25 cellular contexts compared by ENCODE assay signal in genomic region chr1:37107153-37107552, GRCh38.
"Had no signal": no experiment of that assay in that cellular context is flagged by ENCODE, and none has a peak within 500 bp of the region (broad histone marks: within the 10 kb centered on the region; RNA-seq: fewer than 3 reads in every experiment).

No MANE protein-coding gene starts in this region.

- H3K9me3 ChIP-seq: neutrophil, pancreas, prostate gland, right lobe of liver, sigmoid colon, thoracic aorta, thyroid gland, tibial nerve, upper lobe of left lung, vagina had no signal

- H3K27me3 ChIP-seq: neutrophil, pancreas, right lobe of liver, sigmoid colon, thyroid gland, tibial nerve, upper lobe of left lung, vagina had no signal

- H3K4me1 Mint-ChIP-seq: naive thymus-derived CD8-positive, alpha-beta T cell; nephron progenitor cell; stimulated activated effector memory CD8-positive, alpha-beta T cell treated with anti-CD3 and anti-CD28 coated beads, Interleukin-12 subunit alpha, Interleukin-12 subunit beta, amount 100 ng/mL, for 72 hours; stimulated activated naive B cell treated with anti-CD40 and anti-IgM and Interleukin-4, amounts not matched to agents 10 μg/mL and 1 μg/mL and 100 μg/mL, for 72 hours had no signal

- DNase-seq: naive thymus-derived CD8-positive, alpha-beta T cell; nephron progenitor cell; pancreas; right cardiac atrium; right lobe of liver; sigmoid colon; stimulated activated CD4-positive, alpha-beta T cell treated with anti-CD3 and anti-CD28 coated beads, Interleukin-15, amount 100 ng/mL, for 24 hours; stimulated activated CD4-positive, alpha-beta T cell treated with anti-CD3 and anti-CD28 coated beads, Interleukin-2, amount 100 ng/mL, for 24 hours; stimulated activated CD4-positive, alpha-beta T cell treated with anti-CD3 and anti-CD28 coated beads, Interleukin-2, amount 100 ng/mL, for 48 hours; stimulated activated CD4-positive, alpha-beta T cell treated with anti-CD3 and anti-CD28 coated beads, Interleukin-4, amount 100 ng/mL, for 24 hours; stimulated activated naive B cell treated with anti-CD40 and anti-IgM and Interleukin-4, amounts not matched to agents 10 μg/mL and 1 μg/mL and 100 μg/mL, for 72 hours; stimulated activated naive CD4-positive, alpha-beta T cell treated with Interleukin-2 at 50 U/mL for 16 hours; stomach; thyroid gland; trophoblast cell; upper lobe of left lung had no signal

- ATAC-seq: naive thymus-derived CD8-positive, alpha-beta T cell; natural killer cell treated with Interleukin-12 subunit alpha and Interleukin-12 subunit beta and Interleukin-15 and Interleukin-18, amount 100 ng/mL, for 72 hours; pancreas; right cardiac atrium; right lobe of liver; stimulated activated effector memory CD8-positive, alpha-beta T cell treated with anti-CD3 and anti-CD28 coated beads, Interleukin-12 subunit alpha, Interleukin-12 subunit beta, amount 100 ng/mL, for 72 hours; stimulated activated naive B cell treated with anti-CD40 and anti-IgM and Interleukin-4, amounts not matched to agents 10 μg/mL and 1 μg/mL and 100 μg/mL, for 72 hours had no signal

- H3K36me3 Mint-ChIP-seq: naive thymus-derived CD8-positive, alpha-beta T cell; natural killer cell treated with Interleukin-12 subunit alpha and Interleukin-12 subunit beta and Interleukin-15 and Interleukin-18, amount 100 ng/mL, for 72 hours; stimulated activated effector memory CD8-positive, alpha-beta T cell treated with anti-CD3 and anti-CD28 coated beads, Interleukin-12 subunit alpha, Interleukin-12 subunit beta, amount 100 ng/mL, for 72 hours; stimulated activated naive B cell treated with anti-CD40 and anti-IgM and Interleukin-4, amounts not matched to agents 10 μg/mL and 1 μg/mL and 100 μg/mL, for 72 hours had no signal

- H3K27ac ChIP-seq: neutrophil, pancreas, prostate gland, right lobe of liver, sigmoid colon, stomach, thoracic aorta, thyroid gland, tibial nerve, upper lobe of left lung, vagina had no signal

- H3K4me1 ChIP-seq: pancreas, prostate gland, right lobe of liver, sigmoid colon, stomach, thyroid gland, tibial nerve, upper lobe of left lung, vagina had no signal

- H3K4me3 ChIP-seq: pancreas, prostate gland, right lobe of liver, sigmoid colon, stomach, thoracic aorta, thyroid gland, tibial nerve, upper lobe of left lung, vagina had no signal

- H3K27ac Mint-ChIP-seq: naive thymus-derived CD8-positive, alpha-beta T cell; natural killer cell treated with Interleukin-12 subunit alpha and Interleukin-12 subunit beta and Interleukin-15 and Interleukin-18, amount 100 ng/mL, for 72 hours; nephron progenitor cell; stimulated activated effector memory CD8-positive, alpha-beta T cell treated with anti-CD3 and anti-CD28 coated beads, Interleukin-12 subunit alpha, Interleukin-12 subunit beta, amount 100 ng/mL, for 72 hours; stimulated activated naive B cell treated with anti-CD40 and anti-IgM and Interleukin-4, amounts not matched to agents 10 μg/mL and 1 μg/mL and 100 μg/mL, for 72 hours; stimulated activated naive CD8-positive, alpha-beta T cell treated with anti-CD3 and anti-CD28 coated beads, Interleukin-15, Interleukin-2, amounts not matched to agents 100 ng/mL and 50 ng/mL, for 24 hours had no signal

- H3K36me3 ChIP-seq: neutrophil, pancreas, prostate gland, right lobe of liver, sigmoid colon, stomach, thoracic aorta, thyroid gland, tibial nerve, upper lobe of left lung, vagina had no signal

- H3K4me3 Mint-ChIP-seq: naive thymus-derived CD8-positive, alpha-beta T cell; natural killer cell treated with Interleukin-12 subunit alpha and Interleukin-12 subunit beta and Interleukin-15 and Interleukin-18, amount 100 ng/mL, for 72 hours; nephron progenitor cell; neural crest cell; stimulated activated effector memory CD8-positive, alpha-beta T cell treated with anti-CD3 and anti-CD28 coated beads, Interleukin-12 subunit alpha, Interleukin-12 subunit beta, amount 100 ng/mL, for 72 hours; stimulated activated naive B cell treated with anti-CD40 and anti-IgM and Interleukin-4, amounts not matched to agents 10 μg/mL and 1 μg/mL and 100 μg/mL, for 72 hours; stimulated activated naive CD8-positive, alpha-beta T cell treated with anti-CD3 and anti-CD28 coated beads, Interleukin-15, Interleukin-2, amounts not matched to agents 100 ng/mL and 50 ng/mL, for 24 hours had no signal

- H3K9me3 Mint-ChIP-seq: natural killer cell treated with Interleukin-12 subunit alpha and Interleukin-12 subunit beta and Interleukin-15 and Interleukin-18, amount 100 ng/mL, for 72 hours; nephron progenitor cell; neural crest cell; stimulated activated effector memory CD8-positive, alpha-beta T cell treated with anti-CD3 and anti-CD28 coated beads, Interleukin-12 subunit alpha, Interleukin-12 subunit beta, amount 100 ng/mL, for 72 hours; stimulated activated naive B cell treated with anti-CD40 and anti-IgM and Interleukin-4, amounts not matched to agents 10 μg/mL and 1 μg/mL and 100 μg/mL, for 72 hours; stimulated activated naive CD8-positive, alpha-beta T cell treated with anti-CD3 and anti-CD28 coated beads, Interleukin-15, Interleukin-2, amounts not matched to agents 100 ng/mL and 50 ng/mL, for 24 hours had no signal
